19 cellular contexts compared by ENCODE assay signal in the genomic region with DNA sequence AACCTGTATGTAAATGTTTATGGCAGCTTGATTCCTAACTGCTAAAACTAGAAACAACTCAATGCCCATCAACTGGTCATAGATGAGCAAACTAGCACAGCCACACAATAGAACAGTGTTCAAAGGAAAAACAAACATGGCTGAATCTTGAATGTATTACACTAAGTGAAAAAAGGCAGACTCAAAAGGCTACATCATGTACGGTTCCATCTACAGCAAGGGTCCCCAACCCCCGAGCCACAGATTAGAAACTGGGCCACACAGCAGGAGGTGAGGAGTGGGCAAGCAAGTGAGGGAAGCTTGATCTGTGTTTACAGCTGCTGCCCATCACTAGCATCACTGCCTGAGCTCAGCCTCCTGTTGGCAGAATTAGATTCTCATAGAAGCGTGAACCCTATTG. TPM values are rescaled to one million over a fixed set of nuclear protein-coding genes. Genes with fewer than 3 reads are reported as not detected.
A peak's percentile ranks its signal among the peaks of the same experiment; 100 is the strongest.
DNase-seq lines count a peak whose midpoint lies in the region; ATAC-seq and TF ChIP-seq lines count a peak whose summit lies in the region.
"Had no signal": no experiment of that assay in that cellular context is flagged by ENCODE, and none has a peak within 500 bp of the region (broad histone marks: within the 10 kb centered on the region; RNA-seq: fewer than 3 reads in every experiment).

No MANE protein-coding gene starts in this region.

- DNase-seq in activated naive CD8-positive, alpha-beta T cell treated with anti-CD3 and anti-CD28 coated beads, Interleukin-2, amount 50 U/mL, for 24 hours, result no peak
- no peak for DNase-seq in activated naive CD8-positive, alpha-beta T cell treated with anti-CD3 and anti-CD28 coated beads for 36 hours
- DNase-seq in RWPE2 (ENCODE audit: low spot score) (no peak), globus pallidus (ENCODE audit: low spot score) (peak; percentile 32), SW 1271 (lab: John Stamatoyannopoulos, UW) (no peak), DMS 273 treated with DMSO at 0.1 percent for 48 hours (lab: John Stamatoyannopoulos, UW) (no peak)
- DNase-seq in activated CD8-positive, alpha-beta memory T cell treated with anti-CD3 and anti-CD28 coated beads for 24 hours, result no peak
- DNase-seq: activated CD4-positive, alpha-beta T cell treated with anti-CD3 and anti-CD28 coated beads for 48 hours; amniotic stem cell; BE2C; cerebellar nuclear complex; DMS153; glutamatergic neuron; NCI-H1436 treated with DMSO at 0.1 percent for 48 hours; SHP77 treated with DMSO at 0.1 percent for 48 hours; stimulated activated CD4-positive, alpha-beta T cell treated with anti-CD3 and anti-CD28 coated beads, Interleukin-1b, Interleukin-23, amount 100 ng/mL, for 48 hours; testis had no signal

- no peak overlapping the region for H3K4me3 Mint-ChIP-seq in activated naive CD8-positive, alpha-beta T cell treated with anti-CD3 and anti-CD28 coated beads, Interleukin-2, amount 50 U/mL, for 24 hours
- H3K4me3 Mint-ChIP-seq in activated naive CD8-positive, alpha-beta T cell treated with anti-CD3 and anti-CD28 coated beads for 36 hours, result no peak overlapping the region

- H3K4me3 ChIP-seq in RWPE2 (ENCODE audit: severe bottlenecking), result no peak overlapping the region
- H3K4me3 ChIP-seq: testis had no signal

- H3K27ac ChIP-seq in RWPE2 (ENCODE audit: poor library complexity, severe bottlenecking) (peak overlapping the region; percentile 75), temporal lobe (ENCODE audit: low read depth, low read length) (peak overlapping the region; percentile 53)

- peaks cover 29% of the 10 kb centered on the region for H3K4me1 ChIP-seq in RWPE2 (ENCODE audit: insufficient read depth, poor library complexity, severe bottlenecking)
- H3K4me1 ChIP-seq: BE2C, testis had no signal

- H3K27me3 Mint-ChIP-seq in activated naive CD8-positive, alpha-beta T cell treated with anti-CD3 and anti-CD28 coated beads, Interleukin-2, amount 50 U/mL, for 24 hours, result no peaks in the 10 kb centered on the region
- no peaks in the 10 kb centered on the region for H3K27me3 Mint-ChIP-seq in activated naive CD8-positive, alpha-beta T cell treated with anti-CD3 and anti-CD28 coated beads for 36 hours

- peak overlapping the region; percentile 3 for H3K27ac Mint-ChIP-seq in activated naive CD8-positive, alpha-beta T cell treated with anti-CD3 and anti-CD28 coated beads, Interleukin-2, amount 50 U/mL, for 24 hours
- H3K27ac Mint-ChIP-seq in activated naive CD8-positive, alpha-beta T cell treated with anti-CD3 and anti-CD28 coated beads for 36 hours, result no peak overlapping the region

- no peaks in the 10 kb centered on the region for H3K27me3 ChIP-seq in RWPE2 (ENCODE audit: insufficient read depth, poor library complexity, severe bottlenecking)
- H3K27me3 ChIP-seq: BE2C, testis had no signal

- H3K4me1 Mint-ChIP-seq in activated naive CD8-positive, alpha-beta T cell treated with anti-CD3 and anti-CD28 coated beads, Interleukin-2, amount 50 U/mL, for 24 hours, result peaks cover 18% of the 10 kb centered on the region
- H3K4me1 Mint-ChIP-seq in activated naive CD8-positive, alpha-beta T cell treated with anti-CD3 and anti-CD28 coated beads for 36 hours, result peaks cover 18% of the 10 kb centered on the region

- H3K9me3 Mint-ChIP-seq in activated naive CD8-positive, alpha-beta T cell treated with anti-CD3 and anti-CD28 coated beads, Interleukin-2, amount 50 U/mL, for 24 hours, result no peaks in the 10 kb centered on the region
- no peaks in the 10 kb centered on the region for H3K9me3 Mint-ChIP-seq in activated naive CD8-positive, alpha-beta T cell treated with anti-CD3 and anti-CD28 coated beads for 36 hours

- no peaks in the 10 kb centered on the region for H3K9me3 ChIP-seq in RWPE2 (ENCODE audit: severe bottlenecking)
- H3K9me3 ChIP-seq: BE2C, testis had no signal

- H3K36me3 Mint-ChIP-seq in activated naive CD8-positive, alpha-beta T cell treated with anti-CD3 and anti-CD28 coated beads, Interleukin-2, amount 50 U/mL, for 24 hours (ENCODE audit: low read depth), result peaks cover 35% of the 10 kb centered on the region
- peaks cover 3% of the 10 kb centered on the region for H3K36me3 Mint-ChIP-seq in activated naive CD8-positive, alpha-beta T cell treated with anti-CD3 and anti-CD28 coated beads for 36 hours

- no peak for TF ChIP-seq CTCF in RWPE2 (IDR thresholded peaks at IDR 0.05; ENCODE audit: poor library complexity, severe bottlenecking)

- no peak for ATAC-seq in activated naive CD8-positive, alpha-beta T cell treated with anti-CD3 and anti-CD28 coated beads, Interleukin-2, amount 50 U/mL, for 24 hours
- ATAC-seq in RWPE2 (ENCODE audit: low read depth), result no peak
- ATAC-seq: HCT116 had no signal

- peaks cover 48% of the 10 kb centered on the region for H3K36me3 ChIP-seq in RWPE2 (ENCODE audit: low read depth)

RNA-seq across cellular contexts. Expression of a gene that starts 8.0 kb away (rescaled TPM):
- total RNA-seq in activated naive CD8-positive, alpha-beta T cell treated with anti-CD3 and anti-CD28 coated beads for 36 hours, result 10 to 100 TPM; 37.5 to 44.9 TPM
- total RNA-seq in temporal lobe, result 28.0 TPM

RNA-seq across cellular contexts. Expression of a gene that starts 23.6 kb away (rescaled TPM):
- total RNA-seq in activated naive CD8-positive, alpha-beta T cell treated with anti-CD3 and anti-CD28 coated beads for 36 hours, result not detected
- 0.98 TPM for total RNA-seq in temporal lobe
